In genomic region chr2:164917296-164917903, GRCh38 we compare ENCODE assay signal across 9 cellular contexts. TPM values are rescaled to one million over a fixed set of nuclear protein-coding genes. Genes with fewer than 3 reads are reported as not detected.
DNase-seq lines count a peak whose midpoint lies in the region; ATAC-seq and TF ChIP-seq lines count a peak whose summit lies in the region.
"Had no signal": no experiment of that assay in that cellular context is flagged by ENCODE, and none has a peak within 500 bp of the region (broad histone marks: within the 10 kb centered on the region; RNA-seq: fewer than 3 reads in every experiment).

No MANE protein-coding gene starts in this region.

- H3K4me1 ChIP-seq in PC-3 (ENCODE audit: insufficient read depth, low read length) (peaks cover 12% of the 10 kb centered on the region), prostate gland (replicated peaks) (no peaks in the 10 kb centered on the region)

- H3K9me3 ChIP-seq in PC-3 (ENCODE audit: low read length) = no peaks in the 10 kb centered on the region
- H3K9me3 ChIP-seq in prostate gland = no peaks in the 10 kb centered on the region

- no peak overlapping the region for H2AFZ ChIP-seq in PC-3 (ENCODE audit: low read length)

- ATAC-seq in PC-3 = peak; percentile 67
- ATAC-seq in activated T-helper 17 cell treated with anti-CD3 and anti-CD28 coated beads, Interleukin-2, amount 50 U/mL, for 72 hours (replicated peaks) = no peak
- ATAC-seq in naive thymus-derived CD8-positive, alpha-beta T cell = no peak

- WGBS in prostate gland = 32% methylated on average over 3 of the region's 3 CpGs

- H3F3A ChIP-seq in PC-3 (ENCODE audit: low read length, unreplicated experiment) = no peaks in the 10 kb centered on the region

- no peak overlapping the region for H3K4me3 Mint-ChIP-seq in activated T-helper 17 cell treated with anti-CD3 and anti-CD28 coated beads, Interleukin-2, amount 50 U/mL, for 72 hours
- H3K4me3 Mint-ChIP-seq in naive thymus-derived CD8-positive, alpha-beta T cell = no peak overlapping the region

- no TSS peak for BruUV-seq in PC-3 (replicated peaks; lab: Mats Ljungman, UMichigan)

- H3K4me1 Mint-ChIP-seq in activated T-helper 17 cell treated with anti-CD3 and anti-CD28 coated beads, Interleukin-2, amount 50 U/mL, for 72 hours = no peaks in the 10 kb centered on the region
- H3K4me1 Mint-ChIP-seq in naive thymus-derived CD8-positive, alpha-beta T cell = peaks cover 0 to 6% (median 0%) of the 10 kb centered on the region in 4 donors

- H3K9ac ChIP-seq in PC-3 (ENCODE audit: low read length) = no peak overlapping the region

- H3K4me3 ChIP-seq in PC-3 (ENCODE audit: low read length) (no peak overlapping the region), prostate gland (no peak overlapping the region)

- DNase-seq in HCEC 1CT = peak; percentile 40
- DNase-seq in PC-3 = peak; percentile 67
- DNase-seq in fibroblast of peridontal ligament (ENCODE audit: extremely low read depth) = peak; percentile 55
- peak; percentile 51 for DNase-seq in prostate gland (ENCODE audit: low spot score)
- DNase-seq in naive thymus-derived CD8-positive, alpha-beta T cell = no peak
- no peak for DNase-seq in activated T-cell treated with anti-CD3 and anti-CD28 coated beads for 4 hours
- DNase-seq in midbrain (lab: John Stamatoyannopoulos, UW) = no peak

- POLR2A ChIA-PET in PC-3 (lab: Charles Lee; ENCODE audit: unreplicated experiment) = no interaction called here
- POLR2A ChIA-PET in naive thymus-derived CD8-positive, alpha-beta T cell (lab: Charles Lee) = no interaction called here

- H3K9me2 ChIP-seq in PC-3 (replicated peaks; ENCODE audit: low read length) = no peaks in the 10 kb centered on the region

- H3K36me3 ChIP-seq in PC-3 (ENCODE audit: low read depth, low read length) (no peaks in the 10 kb centered on the region), prostate gland (no peaks in the 10 kb centered on the region)

- H3K27me3 Mint-ChIP-seq in activated T-helper 17 cell treated with anti-CD3 and anti-CD28 coated beads, Interleukin-2, amount 50 U/mL, for 72 hours = peaks cover 8% of the 10 kb centered on the region
- H3K27me3 Mint-ChIP-seq in naive thymus-derived CD8-positive, alpha-beta T cell = peaks cover 0 to 10% (median 2%) of the 10 kb centered on the region in 5 donors

- TF ChIP-seq CTCF in PC-3 (conservative IDR thresholded peaks at IDR 0.05; ENCODE audit: low read depth, low read length) (peak; percentile 71), prostate gland (IDR thresholded peaks at IDR 0.05) (peak in 3 of 4 experiments; percentile 54 to 76 (median 73))

- no peaks in the 10 kb centered on the region for H4K20me1 ChIP-seq in PC-3 (ENCODE audit: low read length)

- H3K27me3 ChIP-seq in PC-3 (ENCODE audit: low read length) (no peaks in the 10 kb centered on the region), prostate gland (replicated peaks; ENCODE audit: insufficient read depth) (no peaks in the 10 kb centered on the region)

- H3K79me2 ChIP-seq in PC-3 (ENCODE audit: low read length) = no peaks in the 10 kb centered on the region

- H3K27ac Mint-ChIP-seq in activated T-helper 17 cell treated with anti-CD3 and anti-CD28 coated beads, Interleukin-2, amount 50 U/mL, for 72 hours = no peak overlapping the region
- H3K27ac Mint-ChIP-seq in naive thymus-derived CD8-positive, alpha-beta T cell = no peak overlapping the region

- no peak for TF ChIP-seq POLR2A in prostate gland (IDR thresholded peaks at IDR 0.05)

- CTCF ChIA-PET in PC-3 (lab: Charles Lee) = no interaction called here

- H3K27ac ChIP-seq in PC-3 (ENCODE audit: low read length) = no peak overlapping the region
- H3K27ac ChIP-seq in prostate gland = no peak overlapping the region

- intact Hi-C loops in PC-3 (cut with micrococcal nuclease) (loop anchor here (1.0 kb wide), 1 partner anchor 180 kb away; no protein-coding TSS in a partner anchor), prostate gland (cut with DNase I) (loop anchor here (2.0 to 5.0 kb wide), 2 partner anchors 75 to 181 kb away; partner anchors contain the start of gene COBLL1)

- no peaks in the 10 kb centered on the region for H3K36me3 Mint-ChIP-seq in activated T-helper 17 cell treated with anti-CD3 and anti-CD28 coated beads, Interleukin-2, amount 50 U/mL, for 72 hours (ENCODE audit: low read depth)
- H3K36me3 Mint-ChIP-seq in naive thymus-derived CD8-positive, alpha-beta T cell = no peaks in the 10 kb centered on the region

- H3K4me2 ChIP-seq in PC-3 (ENCODE audit: low read length) = no peak overlapping the region

- H3K9me3 Mint-ChIP-seq in activated T-helper 17 cell treated with anti-CD3 and anti-CD28 coated beads, Interleukin-2, amount 50 U/mL, for 72 hours = no peaks in the 10 kb centered on the region
- H3K9me3 Mint-ChIP-seq in naive thymus-derived CD8-positive, alpha-beta T cell = no peaks in the 10 kb centered on the region

RNA-seq across cellular contexts. Expression of gene SLC38A11, which starts 37.9 kb away (rescaled TPM):
- total RNA-seq in PC-3 (2014; rRNA removed) = 0.36 TPM in 1 of 2 replicates, not detected in the other
- 1 to 10 TPM; 2.8 to 3.0 TPM for total RNA-seq in prostate gland
- total RNA-seq in activated T-helper 17 cell treated with anti-CD3 and anti-CD28 coated beads, Interleukin-2, amount 50 U/mL, for 72 hours = not detected
- total RNA-seq in naive thymus-derived CD8-positive, alpha-beta T cell = under 1 TPM; 0.42 to 0.74 TPM
- not detected for polyA plus RNA-seq in naive thymus-derived CD8-positive, alpha-beta T cell
- total RNA-seq: glomerular endothelial cell had no signal

Comparison
In these comparisons a context has a peak if more than half of its experiments do, and no peak if none do; other contexts are left out.
1. DNase-seq: peak in HCEC 1CT (single experiment), PC-3 (single experiment), fibroblast of peridontal ligament (single experiment) and prostate gland (single experiment); none in naive thymus-derived CD8-positive, alpha-beta T cell (0 of 10), activated T-cell treated with anti-CD3 and anti-CD28 coated beads for 4 hours (single experiment) and midbrain (single experiment).